In the genomic region with DNA sequence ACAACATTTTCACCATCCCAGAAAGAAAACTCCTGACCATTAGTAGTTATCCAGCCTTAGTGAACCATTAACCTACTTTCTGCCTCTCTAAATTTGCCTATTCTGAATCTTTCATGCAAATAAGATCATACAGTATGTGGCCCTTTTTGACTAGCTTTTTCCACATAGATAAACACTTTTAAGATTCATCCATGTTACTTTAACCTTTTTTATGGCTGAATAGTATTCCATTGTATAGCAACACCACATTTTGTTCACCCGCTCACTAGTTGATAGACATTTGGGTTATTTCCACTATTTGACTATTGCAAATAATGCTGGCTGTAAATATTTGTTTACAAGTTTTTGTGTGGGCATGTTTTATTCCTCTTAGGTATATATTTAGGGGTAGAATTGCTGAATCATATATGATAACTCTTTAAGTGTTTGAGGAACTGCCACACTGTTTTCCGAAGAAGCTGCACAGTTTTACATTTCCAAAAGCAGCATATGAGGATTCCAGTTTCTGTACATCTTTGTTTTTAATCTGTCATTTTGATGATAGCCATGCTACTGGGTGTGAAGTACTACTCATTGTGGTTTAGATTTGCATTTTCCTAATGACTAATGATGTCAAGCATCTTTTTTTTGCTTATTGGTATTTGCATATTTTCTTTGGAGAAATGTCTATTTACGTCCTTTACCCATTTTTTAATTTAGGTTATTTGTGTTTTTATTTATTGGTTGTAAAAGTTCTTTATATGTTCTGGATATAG, we compare ENCODE assay signal across 27 cellular contexts.
"Had no signal": no experiment of that assay in that cellular context is flagged by ENCODE, and none has a peak within 500 bp of the region (broad histone marks: within the 10 kb centered on the region; RNA-seq: fewer than 3 reads in every experiment).

No MANE protein-coding gene starts in this region.

- H3K4me2 ChIP-seq: KMS-11, SK-N-SH had no signal

- DNase-seq: activated CD4-positive, alpha-beta T cell treated with anti-CD3 and anti-CD28 coated beads for 4 hours; activated CD4-positive, CD25-positive, alpha-beta regulatory T cell; activated CD8-positive, alpha-beta memory T cell treated with anti-CD3 and anti-CD28 coated beads, Interleukin-2, amount 50 U/mL, for 4 hours; activated CD8-positive, alpha-beta T cell treated with anti-CD3 and anti-CD28 coated beads for 36 hours; activated effector memory CD4-positive, alpha-beta T cell treated with anti-CD3 and anti-CD28 coated beads, Interleukin-2, amount 50 U/mL, for 16 hours; activated naive CD4-positive, alpha-beta T cell treated with Interleukin-2 at 50 U/mL for 16 hours; activated naive CD8-positive, alpha-beta T cell treated with anti-CD3 and anti-CD28 coated beads, Interleukin-2, amount 50 U/mL, for 24 hours; amygdala; cerebellar nuclear complex; MG63; NCI-H1105 treated with DMSO at 0.1 percent for 48 hours; NCI-H1436 treated with DMSO at 0.1 percent for 48 hours; NCI-H187; NCI-H2081; NCI-H524; NCI-H82; NK-92 treated with Interleukin-12 subunit alpha and Interleukin-12 subunit beta, amount 100 ng/mL, for 24 hours; OCI-M1; Right ventricle myocardium superior; SJCRH30; SK-N-SH; T-helper 1 cell had no signal

- H3K27me3 ChIP-seq: MG63, SJCRH30 had no signal

- H3K9me3 ChIP-seq: MG63, SJCRH30, SK-N-SH had no signal

- ATAC-seq: activated CD8-positive, alpha-beta T cell treated with anti-CD3 and anti-CD28 coated beads for 36 hours; activated naive CD4-positive, alpha-beta T cell treated with anti-CD3 and anti-CD28 coated beads, Interleukin-2, amount 50 U/mL, for 72 hours; activated naive CD8-positive, alpha-beta T cell treated with anti-CD3 and anti-CD28 coated beads, Interleukin-2, amount 50 U/mL, for 24 hours; Panc1 had no signal

- H3K27ac ChIP-seq: KMS-11, RWPE1, SJCRH30, VCaP had no signal

- H3K4me3 ChIP-seq: MG63, SJCRH30 had no signal

- H3K4me1 ChIP-seq: SJCRH30 had no signal

- H3K9ac ChIP-seq: KMS-11, SK-N-SH had no signal
